Comparison of ENCODE assay signal across 14 cellular contexts in genomic region chr4:114922582-114922912, GRCh38.
"Had no signal": no experiment of that assay in that cellular context is flagged by ENCODE, and none has a peak within 500 bp of the region (broad histone marks: within the 10 kb centered on the region; RNA-seq: fewer than 3 reads in every experiment).

No MANE protein-coding gene starts in this region.

- H3K36me3 ChIP-seq: ascending aorta, gastrocnemius medialis, left lung, thyroid gland, uterus had no signal

- H2AFZ ChIP-seq: parathyroid adenoma had no signal

- DNase-seq: activated B cell treated with CpG ODN at 0.5 μM for 24 hours; activated CD4-positive, alpha-beta T cell treated with anti-CD3 and anti-CD28 coated beads, Interleukin-2, amount 10 ng/mL, durations not matched to agents 24 days and 14 days; activated naive CD4-positive, alpha-beta T cell treated with Interleukin-2 at 50 U/mL for 16 hours; activated naive CD8-positive, alpha-beta T cell treated with anti-CD3 and anti-CD28 coated beads, Interleukin-2, amount 50 U/mL, for 24 hours; effector CD8-positive, alpha-beta T cell; gastrocnemius medialis; thyroid gland; uterus had no signal

- H3K27ac Mint-ChIP-seq: activated B cell treated with CpG ODN at 0.5 μM for 24 hours; activated CD4-positive, alpha-beta T cell treated with anti-CD3 and anti-CD28 coated beads, Interleukin-2, amount 10 ng/mL, durations not matched to agents 24 days and 14 days; activated naive CD8-positive, alpha-beta T cell treated with anti-CD3 and anti-CD28 coated beads, Interleukin-2, amount 50 U/mL, for 24 hours; stimulated activated effector memory CD8-positive, alpha-beta T cell treated with anti-CD3 and anti-CD28 coated beads, Interleukin-12 subunit alpha, Interleukin-12 subunit beta, amount 100 ng/mL, for 72 hours had no signal

- H3K9me3 Mint-ChIP-seq: activated B cell treated with CpG ODN at 0.5 μM for 24 hours; activated CD4-positive, alpha-beta T cell treated with anti-CD3 and anti-CD28 coated beads, Interleukin-2, amount 10 ng/mL, durations not matched to agents 24 days and 14 days; activated naive CD8-positive, alpha-beta T cell treated with anti-CD3 and anti-CD28 coated beads, Interleukin-2, amount 50 U/mL, for 24 hours; nephron; stimulated activated effector memory CD8-positive, alpha-beta T cell treated with anti-CD3 and anti-CD28 coated beads, Interleukin-12 subunit alpha, Interleukin-12 subunit beta, amount 100 ng/mL, for 72 hours had no signal

- H3K27ac ChIP-seq: ascending aorta, epithelial cell of prostate, gastrocnemius medialis, left lung, parathyroid adenoma, thyroid gland, uterus had no signal

- H3K27me3 Mint-ChIP-seq: activated B cell treated with CpG ODN at 0.5 μM for 24 hours; activated CD4-positive, alpha-beta T cell treated with anti-CD3 and anti-CD28 coated beads, Interleukin-2, amount 10 ng/mL, durations not matched to agents 24 days and 14 days; activated naive CD8-positive, alpha-beta T cell treated with anti-CD3 and anti-CD28 coated beads, Interleukin-2, amount 50 U/mL, for 24 hours had no signal

- H3K9me3 ChIP-seq: ascending aorta, gastrocnemius medialis, left lung, thyroid gland, uterus had no signal

- H3K36me3 Mint-ChIP-seq: stimulated activated effector memory CD8-positive, alpha-beta T cell treated with anti-CD3 and anti-CD28 coated beads, Interleukin-12 subunit alpha, Interleukin-12 subunit beta, amount 100 ng/mL, for 72 hours had no signal

- H3K4me3 Mint-ChIP-seq: activated B cell treated with CpG ODN at 0.5 μM for 24 hours; activated CD4-positive, alpha-beta T cell treated with anti-CD3 and anti-CD28 coated beads, Interleukin-2, amount 10 ng/mL, durations not matched to agents 24 days and 14 days; activated naive CD8-positive, alpha-beta T cell treated with anti-CD3 and anti-CD28 coated beads, Interleukin-2, amount 50 U/mL, for 24 hours; stimulated activated effector memory CD8-positive, alpha-beta T cell treated with anti-CD3 and anti-CD28 coated beads, Interleukin-12 subunit alpha, Interleukin-12 subunit beta, amount 100 ng/mL, for 72 hours had no signal

- H3K79me2 ChIP-seq: parathyroid adenoma had no signal

- H3K27me3 ChIP-seq: ascending aorta, gastrocnemius medialis, left lung, thyroid gland, uterus had no signal

- H3K4me1 ChIP-seq: ascending aorta, gastrocnemius medialis, left lung, parathyroid adenoma, thyroid gland, uterus had no signal

- H3K9ac ChIP-seq: parathyroid adenoma had no signal

- H3K4me3 ChIP-seq: ascending aorta, gastrocnemius medialis, left lung, thyroid gland, uterus had no signal

- H3K4me1 Mint-ChIP-seq: activated B cell treated with CpG ODN at 0.5 μM for 24 hours; activated CD4-positive, alpha-beta T cell treated with anti-CD3 and anti-CD28 coated beads, Interleukin-2, amount 10 ng/mL, durations not matched to agents 24 days and 14 days; activated naive CD8-positive, alpha-beta T cell treated with anti-CD3 and anti-CD28 coated beads, Interleukin-2, amount 50 U/mL, for 24 hours; stimulated activated effector memory CD8-positive, alpha-beta T cell treated with anti-CD3 and anti-CD28 coated beads, Interleukin-12 subunit alpha, Interleukin-12 subunit beta, amount 100 ng/mL, for 72 hours had no signal

- ATAC-seq: activated naive CD8-positive, alpha-beta T cell treated with anti-CD3 and anti-CD28 coated beads, Interleukin-2, amount 50 U/mL, for 24 hours; gastrocnemius medialis; left lung had no signal
